In genomic region chr15:76193934-76194333, GRCh38 we compare ENCODE assay signal across 23 cellular contexts.
DNase-seq lines count a peak whose midpoint lies in the region; ATAC-seq and TF ChIP-seq lines count a peak whose summit lies in the region.
"Had no signal": no experiment of that assay in that cellular context is flagged by ENCODE, and none has a peak within 500 bp of the region (broad histone marks: within the 10 kb centered on the region; RNA-seq: fewer than 3 reads in every experiment).

No MANE protein-coding gene starts in this region.

- H3K4me3 ChIP-seq in IMR-90 (ENCODE audit: insufficient read depth, low read depth, low read length) (no peak overlapping the region), fibroblast of mammary gland (ENCODE audit: control insufficient read depth, low read depth, low read length) (no peak overlapping the region), osteoblast (ENCODE audit: insufficient read depth, low read length) (no peak overlapping the region)

- in situ Hi-C loops in IMR-90 (cut with MboI; ENCODE audit: low sequenced_read_pairs) = loop anchor here (10.0 kb wide), 1 partner anchor 671 kb away; no protein-coding TSS in a partner anchor

- no peak overlapping the region for H2AK9ac ChIP-seq in IMR-90 (replicated peaks; ENCODE audit: low read depth, low read length, poor library complexity)

- no peak overlapping the region for H3K27ac ChIP-seq in H9 (ENCODE audit: insufficient read length, low read depth, low read length)
- H3K27ac ChIP-seq in IMR-90 (ENCODE audit: insufficient read depth, low read length) = no peak overlapping the region
- no peak overlapping the region for H3K27ac ChIP-seq in osteoblast (ENCODE audit: low read depth, low read length)
- H3K27ac ChIP-seq: C4-2B, HL-60 had no signal

- no peaks in the 10 kb centered on the region for H3K36me3 ChIP-seq in IMR-90 (ENCODE audit: control insufficient read depth, insufficient read depth, low read length)
- no peaks in the 10 kb centered on the region for H3K36me3 ChIP-seq in osteoblast (ENCODE audit: insufficient read depth, low read length)

- peaks cover 21% of the 10 kb centered on the region for H3K9me1 ChIP-seq in IMR-90 (ENCODE audit: insufficient read depth, low read length)

- H2AFZ ChIP-seq in H9 (ENCODE audit: low read length) (no peak overlapping the region), IMR-90 (replicated peaks; ENCODE audit: low read length, poor library complexity) (no peak overlapping the region), osteoblast (ENCODE audit: low read length) (no peak overlapping the region)

- no peak overlapping the region for H3K4ac ChIP-seq in H9 (ENCODE audit: low read depth, low read length)
- no peak overlapping the region for H3K4ac ChIP-seq in IMR-90 (ENCODE audit: low read depth, low read length)

- no peak for ATAC-seq in IMR-90 (ENCODE audit: low read depth)
- ATAC-seq in HG03045 (IDR thresholded peaks at IDR 0.05; ENCODE audit: unreplicated experiment) = no peak
- ATAC-seq: CD8-positive, alpha-beta T cell; T-cell had no signal

- TF ChIP-seq CTCF in H9 (conservative IDR thresholded peaks at IDR 0.05) = no peak
- no peak for TF ChIP-seq CTCF in IMR-90 (conservative IDR thresholded peaks at IDR 0.05; ENCODE audit: low read depth, low read length)
- TF ChIP-seq CTCF in fibroblast of mammary gland (conservative IDR thresholded peaks at IDR 0.05; ENCODE audit: control insufficient read depth, insufficient read depth, low read depth, low read length) = no peak
- TF ChIP-seq CTCF in osteoblast (IDR thresholded peaks at IDR 0.05; ENCODE audit: extremely low read depth, low read depth, low read length) = no peak

- H4K5ac ChIP-seq in H9 (ENCODE audit: insufficient read length, low read depth, low read length) (no peak overlapping the region), IMR-90 (ENCODE audit: low read depth, low read length) (no peak overlapping the region)

- no TSS peak for BruUV-seq in IMR-90 (replicated peaks; lab: Mats Ljungman, UMichigan)

- H2AK5ac ChIP-seq in H9 (ENCODE audit: insufficient read length, low read length) (no peak overlapping the region), IMR-90 (ENCODE audit: low read depth, low read length) (peak overlapping the region; percentile 26; the same call in 1 of the 2 replicates)

- H3K79me2 ChIP-seq in H9 (ENCODE audit: insufficient read depth, low read length) (no peaks in the 10 kb centered on the region), osteoblast (ENCODE audit: insufficient read depth, low read length) (no peaks in the 10 kb centered on the region)

- no CpG with 5 or more reads among the region's 8 CpGs for WGBS in H9 (ENCODE audit: extremely low coverage, insufficient read length, low lambda C conversion rate)
- 79% methylated on average over 4 of the region's 8 CpGs; no CpG with 5 or more reads in 1 of the 2 experiments for WGBS in IMR-90 (ENCODE audit: extremely low coverage in 2 of 2, insufficient read length in 1 of 2), 2 experiments

- no peak overlapping the region for H3K18ac ChIP-seq in H9 (ENCODE audit: insufficient read length, low read depth, low read length)
- no peak overlapping the region for H3K18ac ChIP-seq in IMR-90 (ENCODE audit: low read depth, low read length)

- H2BK5ac ChIP-seq in H9 (ENCODE audit: insufficient read length, low read length) (no peak overlapping the region), IMR-90 (ENCODE audit: low read depth, low read length, poor library complexity, severe bottlenecking) (no peak overlapping the region)

- peaks cover 28% of the 10 kb centered on the region for H3K27me3 Mint-ChIP-seq in H9 (ENCODE audit: low read depth)

- no peak overlapping the region for H3K23ac ChIP-seq in H9 (ENCODE audit: insufficient read length, low read depth, low read length)
- no peak overlapping the region for H3K23ac ChIP-seq in IMR-90 (ENCODE audit: low read depth, low read length)

- H3K4me3 Mint-ChIP-seq in H9 = no peak overlapping the region
- H3K4me3 Mint-ChIP-seq: CD8-positive, alpha-beta T cell; T-cell had no signal

- H4K8ac ChIP-seq in H9 (replicated peaks; ENCODE audit: insufficient read length, low read depth, low read length) (no peak overlapping the region), IMR-90 (ENCODE audit: low read depth in 2 of 2, low read length in 2 of 2) (no peak overlapping the region)

- no peaks in the 10 kb centered on the region for H3K9me3 Mint-ChIP-seq in H9
- H3K9me3 Mint-ChIP-seq: CD8-positive, alpha-beta T cell; T-cell had no signal

- H3K4me1 ChIP-seq in H9 (ENCODE audit: insufficient read depth, low read length) (no peaks in the 10 kb centered on the region), IMR-90 (ENCODE audit: control insufficient read depth, insufficient read depth, low read length) (peaks cover 21% of the 10 kb centered on the region), osteoblast (ENCODE audit: insufficient read depth, low read length) (peaks cover 37% of the 10 kb centered on the region)

- no peaks in the 10 kb centered on the region for H4K20me1 ChIP-seq in H9 (ENCODE audit: control insufficient read depth, insufficient read depth, insufficient read length)
- H4K20me1 ChIP-seq in IMR-90 (ENCODE audit: insufficient read depth, low read length) = peaks cover 10% of the 10 kb centered on the region
- no peaks in the 10 kb centered on the region for H4K20me1 ChIP-seq in osteoblast (ENCODE audit: insufficient read depth, low read length)

- no peak overlapping the region for H3K4me2 ChIP-seq in H9 (ENCODE audit: insufficient read depth, insufficient read length, low read length)
- no peak overlapping the region for H3K4me2 ChIP-seq in IMR-90 (ENCODE audit: low read depth, low read length)
- H3K4me2 ChIP-seq in osteoblast (ENCODE audit: insufficient read depth, low read length) = no peak overlapping the region

- H3K79me1 ChIP-seq in H9 (ENCODE audit: insufficient read depth, low read depth, low read length, poor library complexity, severe bottlenecking) = no peaks in the 10 kb centered on the region
- H3K79me1 ChIP-seq in IMR-90 (ENCODE audit: low read depth in 1 of 2, low read length in 2 of 2) = 0 out of 4 replicates have a peak, but pooled peaks cover 0 to 4% of the 10 kb centered on the region in 2 experiments

- no peak overlapping the region for H3T11ph ChIP-seq in H9 (ENCODE audit: low read length)

- DNase-seq in H9 = no peak
- no peak for DNase-seq in IMR-90
- DNase-seq in fibroblast of mammary gland (ENCODE audit: low read depth) = peak; percentile 25
- DNase-seq in osteoblast (ENCODE audit: insufficient read length, low spot score, missing footprints) = peak; percentile 87
- no peak for DNase-seq in NCI-H1092 (lab: John Stamatoyannopoulos, UW)
- DNase-seq in NCI-H1694 treated with DMSO at 0.1 percent for 48 hours (lab: John Stamatoyannopoulos, UW) = no peak
- DNase-seq: Caco-2; CD8-positive, alpha-beta T cell; DMS79; GF-D8; Kasumi-1; MV-4-11; NCI-H1105 treated with DMSO at 0.1 percent for 48 hours; NCI-H146; NCI-H2029 treated with DMSO at 0.1 percent for 48 hours; NCI-H446 treated with DMSO at 0.1 percent for 48 hours; NCI-H526; RPMI8226; SHP77; T-cell had no signal

- peaks cover 24 to 27% of the 10 kb centered on the region in 2 experiments for H3K4me1 Mint-ChIP-seq in H9

- dilution Hi-C loops in IMR-90 (cut with HindIII; ENCODE audit: low sequenced_read_pairs, unreplicated experiment) = no loop called here

- peak overlapping the region; percentile 38 to 73 (median 55); a peak in 3 of 7 replicates for H3K27ac Mint-ChIP-seq in H9
- H3K27ac Mint-ChIP-seq: CD8-positive, alpha-beta T cell; T-cell had no signal

- H3K9me3 ChIP-seq in H9 (ENCODE audit: control insufficient read depth, low read depth, low read length) = no peaks in the 10 kb centered on the region
- no peaks in the 10 kb centered on the region for H3K9me3 ChIP-seq in IMR-90 (ENCODE audit: control insufficient read depth, insufficient read depth, low read length)
- no peaks in the 10 kb centered on the region for H3K9me3 ChIP-seq in osteoblast (ENCODE audit: low read depth, low read length)
- H3K9me3 ChIP-seq: Caco-2 had no signal

- no peak overlapping the region for H3K14ac ChIP-seq in H9 (ENCODE audit: insufficient read depth, low read length)
- no peak overlapping the region for H3K14ac ChIP-seq in IMR-90 (replicated peaks; ENCODE audit: low read depth, low read length)

- no peak overlapping the region for H2BK12ac ChIP-seq in H9 (ENCODE audit: insufficient read length, low read depth, low read length)

- no peak overlapping the region for H3K9ac ChIP-seq in H9 (ENCODE audit: extremely low read depth, insufficient read length, low read length)
- H3K9ac ChIP-seq in IMR-90 (ENCODE audit: low read depth, low read length) = no peak overlapping the region

- H3K27me3 ChIP-seq in H9 (ENCODE audit: insufficient read depth, low read length) = no peaks in the 10 kb centered on the region; the same call in 1 of the 2 replicates
- no peaks in the 10 kb centered on the region; the same call in 1 of the 2 replicates for H3K27me3 ChIP-seq in IMR-90 (ENCODE audit: control insufficient read depth, insufficient read depth, low read length)
- H3K27me3 ChIP-seq in osteoblast (ENCODE audit: insufficient read depth, low read length) = peaks cover 18% of the 10 kb centered on the region

- intact Hi-C loops in IMR-90 (cut with micrococcal nuclease) = no loop called here

- H2BK20ac ChIP-seq in H9 (ENCODE audit: low read depth, low read length, poor library complexity, severe bottlenecking) = no peak overlapping the region
- H2BK20ac ChIP-seq in IMR-90 (ENCODE audit: low read depth, low read length) = no peak overlapping the region

- H3K56ac ChIP-seq in H9 (ENCODE audit: insufficient read length, low read depth, low read length) = no peak overlapping the region
- H3K56ac ChIP-seq in IMR-90 (ENCODE audit: extremely low read depth, insufficient read depth, low read length) = no peak overlapping the region

- CTCF ChIA-PET in IMR-90 (lab: Yijun Ruan, JAX) = no interaction called here

- POLR2A ChIA-PET in IMR-90 (lab: Charles Lee; ENCODE audit: unreplicated experiment) = no interaction called here

- no peaks in the 10 kb centered on the region for H3K23me2 ChIP-seq in H9 (ENCODE audit: insufficient read length, low read depth, low read length, poor library complexity, severe bottlenecking)

- no peak for TF ChIP-seq POLR2A in IMR-90 (IDR thresholded peaks at IDR 0.05; ENCODE audit: low read depth, low read length)

- H3K36me3 Mint-ChIP-seq in H9 (ENCODE audit: insufficient read depth in 1 of 3, low read depth in 3 of 3) = peaks cover 0 to 1% (median 0%) of the 10 kb centered on the region in 3 experiments; a peak in 1 of 7 replicates
- H3K36me3 Mint-ChIP-seq: CD8-positive, alpha-beta T cell; T-cell had no signal

- H2BK15ac ChIP-seq in H9 (ENCODE audit: low read depth, low read length) (no peak overlapping the region), IMR-90 (ENCODE audit: low read depth, low read length) (no peak overlapping the region)

- H4K91ac ChIP-seq in H9 (ENCODE audit: insufficient read length, low read depth, low read length) (no peak overlapping the region), IMR-90 (ENCODE audit: insufficient read depth, low read depth, low read length) (no peak overlapping the region)

- TF ChIP-seq RAD21 in IMR-90 (IDR thresholded peaks at IDR 0.05; ENCODE audit: low read length) = no peak

- H2BK120ac ChIP-seq in H9 (ENCODE audit: low read depth, low read length, poor library complexity, severe bottlenecking) = no peak overlapping the region
- H2BK120ac ChIP-seq in IMR-90 (ENCODE audit: low read depth, low read length) = no peak overlapping the region

TF ChIP-seq in IMR-90, 13 proteins besides CTCF, POLR2A, EP300 and RAD21 (continues in another document):
- TF ChIP-seq CHD1 (IDR thresholded peaks at IDR 0.05; ENCODE audit: low read depth, low read length) = no peak

Comparison
In these comparisons a context has a peak if more than half of its experiments do, and no peak if none do; other contexts are left out.
1. DNase-seq: peak in fibroblast of mammary gland (single experiment) and osteoblast (single experiment); none in H9 (single experiment), IMR-90 (single experiment), NCI-H1092 (single experiment) and NCI-H1694 treated with DMSO at 0.1 percent for 48 hours (single experiment).